11 cellular contexts compared by ENCODE assay signal in the genomic region with DNA sequence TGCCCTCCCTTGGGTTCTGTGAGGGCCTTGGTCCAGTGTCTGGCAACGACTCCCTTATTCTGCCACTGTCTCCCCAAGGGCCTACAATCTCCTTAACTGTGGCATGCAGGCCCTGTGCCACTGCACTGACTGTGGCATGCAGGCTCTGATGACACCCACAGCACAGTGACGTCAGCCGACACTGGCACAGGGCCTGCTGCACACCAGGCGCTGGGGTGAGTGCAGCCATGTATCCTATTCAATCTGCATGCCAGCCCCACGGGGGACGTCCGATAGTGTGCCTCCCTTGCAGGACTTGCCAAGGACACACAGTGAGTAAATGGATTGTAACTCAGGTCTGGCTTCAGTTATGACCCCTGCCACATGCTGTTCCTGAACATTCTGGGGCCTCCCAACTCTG. TPM values are rescaled to one million over a fixed set of nuclear protein-coding genes. Genes with fewer than 3 reads are reported as not detected.
DNase-seq lines count a peak whose midpoint lies in the region; TF ChIP-seq lines count a peak whose summit lies in the region.
"Had no signal": no experiment of that assay in that cellular context is flagged by ENCODE, and none has a peak within 500 bp of the region (broad histone marks: within the 10 kb centered on the region; RNA-seq: fewer than 3 reads in every experiment).

No MANE protein-coding gene starts in this region.

- POLR2A ChIA-PET in A673 (lab: Charles Lee; ENCODE audit: low non-redundant PET), result no interaction called here

- H3K27me3 ChIP-seq in A673 (replicated peaks; ENCODE audit: insufficient read depth, low read depth, low read length, poor library complexity) (no peaks in the 10 kb centered on the region), fibroblast of lung (ENCODE audit: control insufficient read depth, insufficient read depth, low read length) (no peaks in the 10 kb centered on the region)

- TF ChIP-seq CTCF in A673 (conservative IDR thresholded peaks at IDR 0.05; ENCODE audit: low read depth, low read length) (no peak), fibroblast of lung (conservative IDR thresholded peaks at IDR 0.05 in 1 of 2, IDR thresholded peaks at IDR 0.05 in 1 of 2; ENCODE audit: low read depth in 1 of 2, low read length in 2 of 2) (no peak)

- CTCF ChIA-PET in A673 (lab: Charles Lee), result no interaction called here

- H3K27ac ChIP-seq in A673 (ENCODE audit: low read depth, low read length, poor library complexity, severe bottlenecking) (peak overlapping the region; percentile 78), fibroblast of lung (ENCODE audit: insufficient read depth, low read length) (no peak overlapping the region)

- DNase-seq in A673 (ENCODE audit: low spot score), result peak; percentile 87
- DNase-seq in NCI-H69 (lab: John Stamatoyannopoulos, UW), result peak; percentile 83
- DNase-seq in fibroblast of lung (ENCODE audit: low read depth in 2 of 2), result peak; percentile 28 to 53
- peak in 40 of 56 donors; percentile 7 to 84 (median 47) for DNase-seq in nucleus accumbens (lab: John Stamatoyannopoulos, UW)
- DNase-seq in activated gamma-delta T cell treated with Interleukin-2 at 50 U/mL for 16 hours, result no peak
- no peak for DNase-seq in T-helper 2 cell
- DNase-seq in RPMI8226, result no peak
- DNase-seq in dedifferentiated amniotic fluid mesenchymal stem cell (ENCODE audit: extremely low spot score), result no peak
- DNase-seq: activated CD4-positive, alpha-beta T cell treated with anti-CD3 and anti-CD28 coated beads for 1 hour; activated naive CD4-positive, alpha-beta T cell treated with anti-CD3 and anti-CD28 coated beads, Interleukin-2, amount 50 U/mL, for 16 hours; MV-4-11 had no signal

- H3K4me3 ChIP-seq in A673 (ENCODE audit: low read depth, low read length, poor library complexity, severe bottlenecking) (no peak overlapping the region), fibroblast of lung (replicated peaks in 1 of 4; ENCODE audit: control extremely low read depth in 1 of 4, insufficient read depth in 1 of 4, low read depth in 3 of 4, low read length in 4 of 4) (no peak overlapping the region)

- no TSS peak for BruUV-seq in A673 (replicated peaks; lab: Mats Ljungman, UMichigan)

- no peaks in the 10 kb centered on the region for H3K9me3 ChIP-seq in A673 (ENCODE audit: low read depth, low read length, poor library complexity, severe bottlenecking)
- no peaks in the 10 kb centered on the region for H3K9me3 ChIP-seq in fibroblast of lung (ENCODE audit: control insufficient read depth, insufficient read depth, low read depth, low read length)

- no peaks in the 10 kb centered on the region for H3K79me2 ChIP-seq in fibroblast of lung (ENCODE audit: control insufficient read depth, insufficient read depth, low read length)

- no peak overlapping the region for H3K4me2 ChIP-seq in fibroblast of lung (ENCODE audit: extremely low read depth, insufficient read depth, low read length)

- no peak overlapping the region for H3K9ac ChIP-seq in fibroblast of lung (ENCODE audit: insufficient read depth, low read length)

- intact Hi-C loops in A673 (cut with micrococcal nuclease; ENCODE audit: unreplicated experiment), result no loop called here

- no peak overlapping the region for H2AFZ ChIP-seq in fibroblast of lung (ENCODE audit: low read length)

- no peaks in the 10 kb centered on the region for H4K20me1 ChIP-seq in fibroblast of lung (ENCODE audit: control insufficient read depth, extremely low read depth, insufficient read depth, low read length)

- peaks cover 33% of the 10 kb centered on the region for H3K4me1 ChIP-seq in A673 (ENCODE audit: insufficient read depth, low read length, poor library complexity, severe bottlenecking)
- H3K4me1 ChIP-seq in fibroblast of lung (ENCODE audit: control insufficient read depth, extremely low read depth, insufficient read depth, low read length), result no peaks in the 10 kb centered on the region

- no peaks in the 10 kb centered on the region for H3K36me3 ChIP-seq in A673 (ENCODE audit: insufficient read depth, low read length, poor library complexity, severe bottlenecking)
- no peaks in the 10 kb centered on the region for H3K36me3 ChIP-seq in fibroblast of lung (ENCODE audit: control insufficient read depth, insufficient read depth, low read length)

RNA-seq across cellular contexts. Expression of a gene that starts 39.8 kb away (rescaled TPM):
- total RNA-seq in A673 (2021), result 0.21 and 0.24 TPM in 2 replicates
- 0.26 and 2.6 TPM in 2 replicates for total RNA-seq in fibroblast of lung
- 0.32 and 0.34 TPM in 2 replicates for polyA plus RNA-seq in fibroblast of lung
- polyA plus RNA-seq in fibroblast of lung (2012), result 1.0 and 1.2 TPM in 2 replicates
- polyA minus RNA-seq in fibroblast of lung (ENCODE audit: low replicate concordance), result 2.3 TPM in 1 of 2 replicates, not detected in the other

RNA-seq across cellular contexts. Expression of a gene that starts 55.6 kb away (rescaled TPM):
- 39.8 and 43.1 TPM in 2 replicates for total RNA-seq in A673 (2021)
- total RNA-seq in fibroblast of lung, result 17.5 and 18.0 TPM in 2 replicates
- 18.2 and 18.6 TPM in 2 replicates for polyA plus RNA-seq in fibroblast of lung
- 23.9 and 30.4 TPM in 2 replicates for polyA plus RNA-seq in fibroblast of lung (2012)
- 38.6 TPM in 2 replicates for polyA minus RNA-seq in fibroblast of lung (ENCODE audit: low replicate concordance)

RNA-seq across cellular contexts. Expression of a gene that starts 59.2 kb away (rescaled TPM):
- total RNA-seq in A673 (2021) (20.4 and 21.6 TPM in 2 replicates), fibroblast of lung (11.7 and 12.3 TPM in 2 replicates)
- polyA plus RNA-seq in fibroblast of lung, result 10.5 and 11.9 TPM in 2 replicates
- polyA plus RNA-seq in fibroblast of lung (2012), result 7.9 and 8.0 TPM in 2 replicates
- 7.6 and 12.8 TPM in 2 replicates for polyA minus RNA-seq in fibroblast of lung (ENCODE audit: low replicate concordance)

Comparison
In these comparisons a context has a peak if more than half of its experiments do, and no peak if none do; other contexts are left out.
1. DNase-seq: peak in A673 (single experiment), NCI-H69 (single experiment), fibroblast of lung (2 of 2) and nucleus accumbens (40 of 56); none in activated gamma-delta T cell treated with Interleukin-2 at 50 U/mL for 16 hours (single experiment), T-helper 2 cell (0 of 5), RPMI8226 (single experiment) and dedifferentiated amniotic fluid mesenchymal stem cell (single experiment).